ENCODE assay signal across 1 cellular context in the genomic region with DNA sequence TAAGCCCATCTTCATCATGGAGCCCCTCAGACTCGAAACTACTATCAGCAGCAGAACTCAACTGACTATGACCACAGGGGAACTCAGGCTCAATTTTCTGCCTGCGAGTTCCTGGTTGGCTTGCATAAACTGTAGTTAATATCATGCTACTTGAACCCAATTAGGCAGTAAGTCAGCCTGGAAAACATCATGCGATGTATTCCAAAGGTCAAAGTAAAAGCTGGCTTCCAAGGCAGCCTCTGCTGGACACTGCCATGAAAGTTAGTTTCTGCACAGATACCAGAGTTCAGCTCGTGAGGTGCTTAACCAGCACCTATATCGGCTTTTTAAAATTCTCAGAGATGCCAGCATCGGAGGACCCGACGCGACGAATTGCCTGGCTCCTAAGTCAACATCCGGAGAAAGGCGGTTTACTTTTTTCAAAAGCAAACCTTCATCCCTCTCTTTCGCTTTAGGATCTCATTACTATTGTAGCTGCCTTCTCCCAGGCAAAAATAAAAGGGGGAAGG.
TF ChIP-seq lines count a peak whose summit lies in the region.

No MANE protein-coding gene starts in this region.

TF ChIP-seq in HepG2, 621 proteins besides CTCF, POLR2A, EP300 and RAD21 (continued from another document and continues in another):
- TF ChIP-seq, protein P1, sequence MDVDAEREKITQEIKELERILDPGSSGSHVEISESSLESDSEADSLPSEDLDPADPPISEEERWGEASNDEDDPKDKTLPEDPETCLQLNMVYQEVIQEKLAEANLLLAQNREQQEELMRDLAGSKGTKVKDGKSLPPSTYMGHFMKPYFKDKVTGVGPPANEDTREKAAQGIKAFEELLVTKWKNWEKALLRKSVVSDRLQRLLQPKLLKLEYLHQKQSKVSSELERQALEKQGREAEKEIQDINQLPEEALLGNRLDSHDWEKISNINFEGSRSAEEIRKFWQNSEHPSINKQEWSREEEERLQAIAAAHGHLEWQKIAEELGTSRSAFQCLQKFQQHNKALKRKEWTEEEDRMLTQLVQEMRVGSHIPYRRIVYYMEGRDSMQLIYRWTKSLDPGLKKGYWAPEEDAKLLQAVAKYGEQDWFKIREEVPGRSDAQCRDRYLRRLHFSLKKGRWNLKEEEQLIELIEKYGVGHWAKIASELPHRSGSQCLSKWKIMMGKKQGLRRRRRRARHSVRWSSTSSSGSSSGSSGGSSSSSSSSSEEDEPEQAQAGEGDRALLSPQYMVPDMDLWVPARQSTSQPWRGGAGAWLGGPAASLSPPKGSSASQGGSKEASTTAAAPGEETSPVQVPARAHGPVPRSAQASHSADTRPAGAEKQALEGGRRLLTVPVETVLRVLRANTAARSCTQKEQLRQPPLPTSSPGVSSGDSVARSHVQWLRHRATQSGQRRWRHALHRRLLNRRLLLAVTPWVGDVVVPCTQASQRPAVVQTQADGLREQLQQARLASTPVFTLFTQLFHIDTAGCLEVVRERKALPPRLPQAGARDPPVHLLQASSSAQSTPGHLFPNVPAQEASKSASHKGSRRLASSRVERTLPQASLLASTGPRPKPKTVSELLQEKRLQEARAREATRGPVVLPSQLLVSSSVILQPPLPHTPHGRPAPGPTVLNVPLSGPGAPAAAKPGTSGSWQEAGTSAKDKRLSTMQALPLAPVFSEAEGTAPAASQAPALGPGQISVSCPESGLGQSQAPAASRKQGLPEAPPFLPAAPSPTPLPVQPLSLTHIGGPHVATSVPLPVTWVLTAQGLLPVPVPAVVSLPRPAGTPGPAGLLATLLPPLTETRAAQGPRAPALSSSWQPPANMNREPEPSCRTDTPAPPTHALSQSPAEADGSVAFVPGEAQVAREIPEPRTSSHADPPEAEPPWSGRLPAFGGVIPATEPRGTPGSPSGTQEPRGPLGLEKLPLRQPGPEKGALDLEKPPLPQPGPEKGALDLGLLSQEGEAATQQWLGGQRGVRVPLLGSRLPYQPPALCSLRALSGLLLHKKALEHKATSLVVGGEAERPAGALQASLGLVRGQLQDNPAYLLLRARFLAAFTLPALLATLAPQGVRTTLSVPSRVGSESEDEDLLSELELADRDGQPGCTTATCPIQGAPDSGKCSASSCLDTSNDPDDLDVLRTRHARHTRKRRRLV (CRISPR knock-in tag; IDR thresholded peaks at IDR 0.05) = no peak
- TF ChIP-seq AKAP8 (CRISPR knock-in tag; IDR thresholded peaks at IDR 0.05) (peak; percentile 41), SALL1 (CRISPR knock-in tag; IDR thresholded peaks at IDR 0.05) (no peak; the same call in 1 of the 2 replicates), FOSL1 (CRISPR knock-in tag; IDR thresholded peaks at IDR 0.05; ENCODE audit: borderline replicate concordance) (no peak), MIXL1 (CRISPR knock-in tag; IDR thresholded peaks at IDR 0.05) (0 out of 2 replicates have a peak, but pooled peaks have one; percentile 10), REXO4 (CRISPR knock-in tag; IDR thresholded peaks at IDR 0.05; ENCODE audit: borderline replicate concordance) (no peak), ZNF598 (CRISPR knock-in tag; IDR thresholded peaks at IDR 0.05; ENCODE audit: borderline replicate concordance) (no peak), ZNF547 (CRISPR knock-in tag; IDR thresholded peaks at IDR 0.05) (no peak), GABPA (IDR thresholded peaks at IDR 0.05; ENCODE audit: low read depth, low read length) (no peak), GABPA (CRISPR knock-in tag; IDR thresholded peaks at IDR 0.05; ENCODE audit: low read depth) (peak; percentile 24; the same call in 1 of the 2 replicates), ZNF776 (CRISPR knock-in tag; IDR thresholded peaks at IDR 0.05) (no peak), ETV5 (CRISPR knock-in tag; IDR thresholded peaks at IDR 0.05; ENCODE audit: borderline replicate concordance) (peak; percentile 73; the same call in 1 of the 2 replicates), ZNF788 (CRISPR knock-in tag; IDR thresholded peaks at IDR 0.05; ENCODE audit: borderline replicate concordance) (no peak), PCBP2 (optimal IDR thresholded peaks at IDR 0.05; ENCODE audit: low read depth, low read length, poor library complexity, severe bottlenecking) (no peak), HCFC1 (IDR thresholded peaks at IDR 0.05; ENCODE audit: low read depth, low read length) (no peak), ZNF292 (CRISPR knock-in tag; IDR thresholded peaks at IDR 0.05; ENCODE audit: borderline replicate concordance, low read depth) (no peak), ZNF841 (CRISPR knock-in tag; IDR thresholded peaks at IDR 0.05; ENCODE audit: borderline replicate concordance) (no peak), ZNF713 (CRISPR knock-in tag; IDR thresholded peaks at IDR 0.05) (no peak), SYNCRIP (IDR thresholded peaks at IDR 0.05; ENCODE audit: insufficient read depth, low read depth, low read length) (no peak), RFXAP (CRISPR knock-in tag; IDR thresholded peaks at IDR 0.05; ENCODE audit: borderline replicate concordance) (no peak), NFIB (CRISPR knock-in tag; IDR thresholded peaks at IDR 0.05; ENCODE audit: borderline replicate concordance) (no peak), HNRNPUL1 (IDR thresholded peaks at IDR 0.05; ENCODE audit: low read depth, low read length) (no peak), HNF4G (IDR thresholded peaks at IDR 0.05; ENCODE audit: borderline replicate concordance, low read depth, low read length) (peak; percentile 46; the same call in 1 of the 2 replicates), HNF4G (CRISPR knock-in tag; IDR thresholded peaks at IDR 0.05; ENCODE audit: borderline replicate concordance, low read depth) (no peak), ZFAT (CRISPR knock-in tag; conservative IDR thresholded peaks at IDR 0.05) (no peak), ZNF317 (CRISPR knock-in tag; IDR thresholded peaks at IDR 0.05) (no peak), NCOR1 (IDR thresholded peaks at IDR 0.05; ENCODE audit: borderline replicate concordance, low read length) (peak; percentile 68), PRMT3 (CRISPR knock-in tag; IDR thresholded peaks at IDR 0.05; ENCODE audit: borderline replicate concordance, low read depth) (no peak), FIP1L1 (IDR thresholded peaks at IDR 0.05; ENCODE audit: borderline replicate concordance, insufficient read depth, low read depth, low read length) (no peak), GTF3A (CRISPR knock-in tag; conservative IDR thresholded peaks at IDR 0.05) (no peak), ZFP36L2 (CRISPR knock-in tag; IDR thresholded peaks at IDR 0.05) (no peak), DMAP1 (CRISPR knock-in tag; IDR thresholded peaks at IDR 0.05) (0 out of 2 replicates have a peak, but pooled peaks have one; percentile 29), ISL2 (CRISPR knock-in tag; IDR thresholded peaks at IDR 0.05) (no peak; the same call in 1 of the 2 replicates), ZNF589 (CRISPR knock-in tag; conservative IDR thresholded peaks at IDR 0.05) (no peak)
- TF ChIP-seq, protein P2, sequence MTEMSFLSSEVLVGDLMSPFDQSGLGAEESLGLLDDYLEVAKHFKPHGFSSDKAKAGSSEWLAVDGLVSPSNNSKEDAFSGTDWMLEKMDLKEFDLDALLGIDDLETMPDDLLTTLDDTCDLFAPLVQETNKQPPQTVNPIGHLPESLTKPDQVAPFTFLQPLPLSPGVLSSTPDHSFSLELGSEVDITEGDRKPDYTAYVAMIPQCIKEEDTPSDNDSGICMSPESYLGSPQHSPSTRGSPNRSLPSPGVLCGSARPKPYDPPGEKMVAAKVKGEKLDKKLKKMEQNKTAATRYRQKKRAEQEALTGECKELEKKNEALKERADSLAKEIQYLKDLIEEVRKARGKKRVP (CRISPR knock-in tag; IDR thresholded peaks at IDR 0.05) = no peak
- TF ChIP-seq, protein P3, sequence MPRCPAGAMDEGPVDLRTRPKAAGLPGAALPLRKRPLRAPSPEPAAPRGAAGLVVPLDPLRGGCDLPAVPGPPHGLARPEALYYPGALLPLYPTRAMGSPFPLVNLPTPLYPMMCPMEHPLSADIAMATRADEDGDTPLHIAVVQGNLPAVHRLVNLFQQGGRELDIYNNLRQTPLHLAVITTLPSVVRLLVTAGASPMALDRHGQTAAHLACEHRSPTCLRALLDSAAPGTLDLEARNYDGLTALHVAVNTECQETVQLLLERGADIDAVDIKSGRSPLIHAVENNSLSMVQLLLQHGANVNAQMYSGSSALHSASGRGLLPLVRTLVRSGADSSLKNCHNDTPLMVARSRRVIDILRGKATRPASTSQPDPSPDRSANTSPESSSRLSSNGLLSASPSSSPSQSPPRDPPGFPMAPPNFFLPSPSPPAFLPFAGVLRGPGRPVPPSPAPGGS (CRISPR knock-in tag; IDR thresholded peaks at IDR 0.05) = no peak
- TF ChIP-seq, protein P4, sequence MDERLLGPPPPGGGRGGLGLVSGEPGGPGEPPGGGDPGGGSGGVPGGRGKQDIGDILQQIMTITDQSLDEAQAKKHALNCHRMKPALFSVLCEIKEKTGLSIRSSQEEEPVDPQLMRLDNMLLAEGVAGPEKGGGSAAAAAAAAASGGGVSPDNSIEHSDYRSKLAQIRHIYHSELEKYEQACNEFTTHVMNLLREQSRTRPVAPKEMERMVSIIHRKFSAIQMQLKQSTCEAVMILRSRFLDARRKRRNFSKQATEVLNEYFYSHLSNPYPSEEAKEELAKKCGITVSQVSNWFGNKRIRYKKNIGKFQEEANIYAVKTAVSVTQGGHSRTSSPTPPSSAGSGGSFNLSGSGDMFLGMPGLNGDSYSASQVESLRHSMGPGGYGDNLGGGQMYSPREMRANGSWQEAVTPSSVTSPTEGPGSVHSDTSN (CRISPR knock-in tag; IDR thresholded peaks at IDR 0.05) = no peak
- TF ChIP-seq, protein P5, sequence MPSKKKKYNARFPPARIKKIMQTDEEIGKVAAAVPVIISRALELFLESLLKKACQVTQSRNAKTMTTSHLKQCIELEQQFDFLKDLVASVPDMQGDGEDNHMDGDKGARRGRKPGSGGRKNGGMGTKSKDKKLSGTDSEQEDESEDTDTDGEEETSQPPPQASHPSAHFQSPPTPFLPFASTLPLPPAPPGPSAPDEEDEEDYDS (CRISPR knock-in tag; IDR thresholded peaks at IDR 0.05) = peak; percentile 43; the same call in 1 of the 2 replicates
- TF ChIP-seq, protein P6, sequence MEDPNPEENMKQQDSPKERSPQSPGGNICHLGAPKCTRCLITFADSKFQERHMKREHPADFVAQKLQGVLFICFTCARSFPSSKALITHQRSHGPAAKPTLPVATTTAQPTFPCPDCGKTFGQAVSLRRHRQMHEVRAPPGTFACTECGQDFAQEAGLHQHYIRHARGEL (CRISPR knock-in tag; IDR thresholded peaks at IDR 0.05) = no peak
- TF ChIP-seq, protein P7, sequence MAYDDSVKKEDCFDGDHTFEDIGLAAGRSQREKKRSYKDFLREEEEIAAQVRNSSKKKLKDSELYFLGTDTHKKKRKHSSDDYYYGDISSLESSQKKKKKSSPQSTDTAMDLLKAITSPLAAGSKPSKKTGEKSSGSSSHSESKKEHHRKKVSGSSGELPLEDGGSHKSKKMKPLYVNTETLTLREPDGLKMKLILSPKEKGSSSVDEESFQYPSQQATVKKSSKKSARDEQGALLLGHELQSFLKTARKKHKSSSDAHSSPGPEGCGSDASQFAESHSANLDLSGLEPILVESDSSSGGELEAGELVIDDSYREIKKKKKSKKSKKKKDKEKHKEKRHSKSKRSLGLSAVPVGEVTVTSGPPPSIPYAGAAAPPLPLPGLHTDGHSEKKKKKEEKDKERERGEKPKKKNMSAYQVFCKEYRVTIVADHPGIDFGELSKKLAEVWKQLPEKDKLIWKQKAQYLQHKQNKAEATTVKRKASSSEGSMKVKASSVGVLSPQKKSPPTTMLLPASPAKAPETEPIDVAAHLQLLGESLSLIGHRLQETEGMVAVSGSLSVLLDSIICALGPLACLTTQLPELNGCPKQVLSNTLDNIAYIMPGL (CRISPR knock-in tag; IDR thresholded peaks at IDR 0.05; ENCODE audit: borderline replicate concordance in 1 of 2, low read depth in 1 of 2) = peak in 1 of 2 experiments; percentile 17; a peak in 1 of 4 replicates
- TF ChIP-seq, protein P8, sequence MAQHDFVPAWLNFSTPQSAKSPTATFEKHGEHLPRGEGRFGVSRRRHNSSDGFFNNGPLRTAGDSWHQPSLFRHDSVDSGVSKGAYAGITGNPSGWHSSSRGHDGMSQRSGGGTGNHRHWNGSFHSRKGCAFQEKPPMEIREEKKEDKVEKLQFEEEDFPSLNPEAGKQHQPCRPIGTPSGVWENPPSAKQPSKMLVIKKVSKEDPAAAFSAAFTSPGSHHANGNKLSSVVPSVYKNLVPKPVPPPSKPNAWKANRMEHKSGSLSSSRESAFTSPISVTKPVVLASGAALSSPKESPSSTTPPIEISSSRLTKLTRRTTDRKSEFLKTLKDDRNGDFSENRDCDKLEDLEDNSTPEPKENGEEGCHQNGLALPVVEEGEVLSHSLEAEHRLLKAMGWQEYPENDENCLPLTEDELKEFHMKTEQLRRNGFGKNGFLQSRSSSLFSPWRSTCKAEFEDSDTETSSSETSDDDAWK (CRISPR knock-in tag; IDR thresholded peaks at IDR 0.05) = no peak
- TF ChIP-seq, protein P9, sequence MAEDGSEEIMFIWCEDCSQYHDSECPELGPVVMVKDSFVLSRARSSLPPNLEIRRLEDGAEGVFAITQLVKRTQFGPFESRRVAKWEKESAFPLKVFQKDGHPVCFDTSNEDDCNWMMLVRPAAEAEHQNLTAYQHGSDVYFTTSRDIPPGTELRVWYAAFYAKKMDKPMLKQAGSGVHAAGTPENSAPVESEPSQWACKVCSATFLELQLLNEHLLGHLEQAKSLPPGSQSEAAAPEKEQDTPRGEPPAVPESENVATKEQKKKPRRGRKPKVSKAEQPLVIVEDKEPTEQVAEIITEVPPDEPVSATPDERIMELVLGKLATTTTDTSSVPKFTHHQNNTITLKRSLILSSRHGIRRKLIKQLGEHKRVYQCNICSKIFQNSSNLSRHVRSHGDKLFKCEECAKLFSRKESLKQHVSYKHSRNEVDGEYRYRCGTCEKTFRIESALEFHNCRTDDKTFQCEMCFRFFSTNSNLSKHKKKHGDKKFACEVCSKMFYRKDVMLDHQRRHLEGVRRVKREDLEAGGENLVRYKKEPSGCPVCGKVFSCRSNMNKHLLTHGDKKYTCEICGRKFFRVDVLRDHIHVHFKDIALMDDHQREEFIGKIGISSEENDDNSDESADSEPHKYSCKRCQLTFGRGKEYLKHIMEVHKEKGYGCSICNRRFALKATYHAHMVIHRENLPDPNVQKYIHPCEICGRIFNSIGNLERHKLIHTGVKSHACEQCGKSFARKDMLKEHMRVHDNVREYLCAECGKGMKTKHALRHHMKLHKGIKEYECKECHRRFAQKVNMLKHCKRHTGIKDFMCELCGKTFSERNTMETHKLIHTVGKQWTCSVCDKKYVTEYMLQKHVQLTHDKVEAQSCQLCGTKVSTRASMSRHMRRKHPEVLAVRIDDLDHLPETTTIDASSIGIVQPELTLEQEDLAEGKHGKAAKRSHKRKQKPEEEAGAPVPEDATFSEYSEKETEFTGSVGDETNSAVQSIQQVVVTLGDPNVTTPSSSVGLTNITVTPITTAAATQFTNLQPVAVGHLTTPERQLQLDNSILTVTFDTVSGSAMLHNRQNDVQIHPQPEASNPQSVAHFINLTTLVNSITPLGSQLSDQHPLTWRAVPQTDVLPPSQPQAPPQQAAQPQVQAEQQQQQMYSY (CRISPR knock-in tag; IDR thresholded peaks at IDR 0.05) = no peak
- TF ChIP-seq, protein P10, sequence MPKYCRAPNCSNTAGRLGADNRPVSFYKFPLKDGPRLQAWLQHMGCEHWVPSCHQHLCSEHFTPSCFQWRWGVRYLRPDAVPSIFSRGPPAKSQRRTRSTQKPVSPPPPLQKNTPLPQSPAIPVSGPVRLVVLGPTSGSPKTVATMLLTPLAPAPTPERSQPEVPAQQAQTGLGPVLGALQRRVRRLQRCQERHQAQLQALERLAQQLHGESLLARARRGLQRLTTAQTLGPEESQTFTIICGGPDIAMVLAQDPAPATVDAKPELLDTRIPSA (CRISPR knock-in tag; IDR thresholded peaks at IDR 0.05; ENCODE audit: borderline replicate concordance) = no peak
